In the genomic region with DNA sequence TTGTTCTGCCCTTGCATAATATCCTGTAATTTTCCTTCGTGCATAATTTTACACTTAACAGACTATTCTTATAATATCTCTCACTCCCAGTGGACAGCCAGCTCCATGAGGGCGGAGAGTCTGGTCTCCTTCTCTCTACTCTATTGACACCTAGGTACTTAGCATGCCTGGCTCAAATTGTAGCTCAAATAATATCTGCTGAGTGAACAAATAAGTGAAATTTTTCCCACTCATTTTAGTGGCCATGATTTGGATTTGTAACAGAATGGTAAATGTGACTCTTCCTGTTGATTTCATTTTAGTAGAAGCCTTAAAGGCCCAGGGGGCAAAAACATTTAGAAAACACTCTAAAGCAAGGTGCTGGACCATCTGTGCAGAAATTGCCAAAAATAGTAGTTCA, we compare ENCODE assay signal across 8 cellular contexts. TPM values are rescaled to one million over a fixed set of nuclear protein-coding genes. Genes with fewer than 3 reads are reported as not detected.
"Had no signal": no experiment of that assay in that cellular context is flagged by ENCODE, and none has a peak within 500 bp of the region (broad histone marks: within the 10 kb centered on the region; RNA-seq: fewer than 3 reads in every experiment).

No MANE protein-coding gene starts in this region.

- H3K4me3 Mint-ChIP-seq: HFFc6, IgD-negative memory B cell had no signal

- DNase-seq: GOT3, H7, HFFc6, KBM-7 had no signal

- H3K9me3 ChIP-seq: HAP-1 had no signal

- ATAC-seq: HCT116 had no signal

- H3K4me1 ChIP-seq: HAP-1 had no signal

- H3K4me1 Mint-ChIP-seq: IgD-negative memory B cell had no signal

- H3K4me3 ChIP-seq: HAP-1 had no signal

- H3K27ac Mint-ChIP-seq: HFFc6, IgD-negative memory B cell had no signal

- H3K36me3 Mint-ChIP-seq: IgD-negative memory B cell had no signal

- H3K9me3 Mint-ChIP-seq: HFFc6 had no signal

- H3K36me3 ChIP-seq: HAP-1 had no signal

RNA-seq across cellular contexts. Expression of gene DOK5, which starts 7.8 kb away (rescaled TPM):
- total RNA-seq: HT-29 had no signal
- polyA plus RNA-seq: IgD-negative memory B cell had no signal
